Comparison of ENCODE assay signal across 9 cellular contexts in genomic region chr2:128315122-128315828, GRCh38. TPM values are rescaled to one million over a fixed set of nuclear protein-coding genes. Genes with fewer than 3 reads are reported as not detected.
DNase-seq lines count a peak whose midpoint lies in the region; ATAC-seq and TF ChIP-seq lines count a peak whose summit lies in the region.
"Had no signal": no experiment of that assay in that cellular context is flagged by ENCODE, and none has a peak within 500 bp of the region (broad histone marks: within the 10 kb centered on the region; RNA-seq: fewer than 3 reads in every experiment).

No MANE protein-coding gene starts in this region.

- CTCF ChIA-PET in activated CD4-positive, alpha-beta T cell treated with anti-CD3 and anti-CD28 coated beads for 36 hours (lab: Charles Lee): no interaction called here

- no peaks in the 10 kb centered on the region for H3K9me3 Mint-ChIP-seq in activated CD4-positive, alpha-beta T cell treated with anti-CD3 and anti-CD28 coated beads for 36 hours (ENCODE audit: low read depth)
- H3K9me3 Mint-ChIP-seq: T-helper 1 cell treated with Interleukin-12 subunit alpha and Interleukin-12 subunit beta and Interleukin-4 antibody, amounts not matched to agents 30 μg/mL and 1 μg/mL, for 36 hours had no signal

- no peaks in the 10 kb centered on the region for H3K27me3 ChIP-seq in left ventricle myocardium inferior (ENCODE audit: low read depth)
- no peaks in the 10 kb centered on the region for H3K27me3 ChIP-seq in skeletal muscle tissue (ENCODE audit: control insufficient read depth in 3 of 3, insufficient read depth in 3 of 3, low read length in 3 of 3)

- H3K9me3 ChIP-seq in T-helper 17 cell (ENCODE audit: control insufficient read depth, low read length, poor library complexity, severe bottlenecking): no peaks in the 10 kb centered on the region
- no peaks in the 10 kb centered on the region for H3K9me3 ChIP-seq in left ventricle myocardium inferior (replicated peaks)
- no peaks in the 10 kb centered on the region for H3K9me3 ChIP-seq in skeletal muscle tissue (ENCODE audit: control insufficient read depth in 3 of 3, low read length in 3 of 3)

- no peak overlapping the region for H3K4me3 ChIP-seq in left ventricle myocardium inferior
- H3K4me3 ChIP-seq in skeletal muscle tissue (ENCODE audit: low read length in 3 of 3): peak overlapping the region in 2 of 3 donors; percentile 23 to 35

- H3K36me3 ChIP-seq in left ventricle myocardium inferior (no peaks in the 10 kb centered on the region), skeletal muscle tissue (ENCODE audit: control insufficient read depth in 3 of 3, insufficient read depth in 3 of 3, low read length in 3 of 3) (no peaks in the 10 kb centered on the region)

- H3K27ac Mint-ChIP-seq in activated CD4-positive, alpha-beta T cell treated with anti-CD3 and anti-CD28 coated beads for 36 hours: no peak overlapping the region
- H3K27ac Mint-ChIP-seq in T-helper 17 cell: no peak overlapping the region
- H3K27ac Mint-ChIP-seq: T-helper 1 cell treated with Interleukin-12 subunit alpha and Interleukin-12 subunit beta and Interleukin-4 antibody, amounts not matched to agents 30 μg/mL and 1 μg/mL, for 36 hours had no signal

- H3K4me3 Mint-ChIP-seq in activated CD4-positive, alpha-beta T cell treated with anti-CD3 and anti-CD28 coated beads for 36 hours: no peak overlapping the region
- peak overlapping the region; percentile 25 for H3K4me3 Mint-ChIP-seq in T-helper 17 cell
- H3K4me3 Mint-ChIP-seq: T-helper 1 cell treated with Interleukin-12 subunit alpha and Interleukin-12 subunit beta and Interleukin-4 antibody, amounts not matched to agents 30 μg/mL and 1 μg/mL, for 36 hours had no signal

- peak; percentile 5 for DNase-seq in activated CD4-positive, alpha-beta T cell treated with anti-CD3 and anti-CD28 coated beads for 36 hours
- DNase-seq in activated CD4-positive, alpha-beta T cell treated with anti-CD3 and anti-CD28 coated beads, Interleukin-2, amount 50 U/mL, for 4 hours: no peak
- peak in 2 of 3 donors; percentile 1 to 4 for DNase-seq in T-helper 17 cell
- DNase-seq in left ventricle myocardium inferior: peak; percentile 7
- no peak for DNase-seq in DMS114 treated with DMSO at 0.1 percent for 48 hours (lab: John Stamatoyannopoulos, UW; ENCODE audit: unreplicated experiment)

- H3K4me1 ChIP-seq in left ventricle myocardium inferior: peaks cover 72% of the 10 kb centered on the region
- peaks cover 53 to 72% (median 71%) of the 10 kb centered on the region in 3 donors for H3K4me1 ChIP-seq in skeletal muscle tissue (ENCODE audit: control insufficient read depth in 3 of 3, insufficient read depth in 3 of 3, low read length in 3 of 3)

- peaks cover 13% of the 10 kb centered on the region for H3K36me3 Mint-ChIP-seq in activated CD4-positive, alpha-beta T cell treated with anti-CD3 and anti-CD28 coated beads for 36 hours (ENCODE audit: low read depth)
- H3K36me3 Mint-ChIP-seq in T-helper 17 cell (ENCODE audit: low read depth): no peaks in the 10 kb centered on the region

- intact Hi-C loops in activated CD4-positive, alpha-beta T cell treated with anti-CD3 and anti-CD28 coated beads for 36 hours (cut with DNase I, micrococcal nuclease): loop anchor here in 1 of 2 experiments (10.0 kb wide), 1 partner anchor 140 kb away; no protein-coding TSS in a partner anchor
- intact Hi-C loops in left ventricle myocardium inferior (cut with micrococcal nuclease): no loop called here

- no peak for ATAC-seq in activated CD4-positive, alpha-beta T cell treated with anti-CD3 and anti-CD28 coated beads for 36 hours
- ATAC-seq in T-helper 17 cell: no peak
- ATAC-seq in HG02938 (IDR thresholded peaks at IDR 0.05; ENCODE audit: unreplicated experiment): no peak
- ATAC-seq in GM18870 (IDR thresholded peaks at IDR 0.05; ENCODE audit: unreplicated experiment): no peak

- H3K9ac ChIP-seq in skeletal muscle tissue (ENCODE audit: low read depth in 1 of 3, low read length in 3 of 3): no peak overlapping the region

- H3K4me1 Mint-ChIP-seq in activated CD4-positive, alpha-beta T cell treated with anti-CD3 and anti-CD28 coated beads for 36 hours: peaks cover 43% of the 10 kb centered on the region
- peaks cover 34% of the 10 kb centered on the region for H3K4me1 Mint-ChIP-seq in T-helper 17 cell

- no peak overlapping the region for H3K27ac ChIP-seq in left ventricle myocardium inferior (replicated peaks)
- H3K27ac ChIP-seq in skeletal muscle tissue (ENCODE audit: low read depth, low read length): no peak overlapping the region

- POLR2A ChIA-PET in activated CD4-positive, alpha-beta T cell treated with anti-CD3 and anti-CD28 coated beads for 36 hours (lab: Charles Lee): no interaction called here

- TF ChIP-seq CTCF in left ventricle myocardium inferior (IDR thresholded peaks at IDR 0.05; ENCODE audit: borderline replicate concordance): no peak

- no peaks in the 10 kb centered on the region for H3K27me3 Mint-ChIP-seq in activated CD4-positive, alpha-beta T cell treated with anti-CD3 and anti-CD28 coated beads for 36 hours
- no peaks in the 10 kb centered on the region for H3K27me3 Mint-ChIP-seq in T-helper 17 cell

RNA-seq across cellular contexts. Expression of gene HS6ST1, which starts 3.4 kb away (rescaled TPM):
- total RNA-seq in activated CD4-positive, alpha-beta T cell treated with anti-CD3 and anti-CD28 coated beads for 36 hours: 10 to 100 TPM; 12.8 to 13.8 TPM
- 10 to 100 TPM; 12.5 to 12.9 TPM for total RNA-seq in T-helper 17 cell
- total RNA-seq in left ventricle myocardium inferior: 26.7 TPM
- 12.5 TPM for total RNA-seq in skeletal muscle tissue

Comparison
In these comparisons a context has a peak if more than half of its experiments do, and no peak if none do; other contexts are left out.
1. DNase-seq: peak in activated CD4-positive, alpha-beta T cell treated with anti-CD3 and anti-CD28 coated beads for 36 hours (single experiment), T-helper 17 cell (2 of 3) and left ventricle myocardium inferior (single experiment); none in activated CD4-positive, alpha-beta T cell treated with anti-CD3 and anti-CD28 coated beads, Interleukin-2, amount 50 U/mL, for 4 hours (0 of 2) and DMS114 treated with DMSO at 0.1 percent for 48 hours (single experiment).